1 cellular context compared by ENCODE assay signal in genomic region chr19:38243279-38243673, GRCh38.
TF ChIP-seq lines count a peak whose summit lies in the region.

No MANE protein-coding gene starts in this region.

TF ChIP-seq in H1, 55 proteins besides CTCF, POLR2A, EP300 and RAD21:
- no peak for TF ChIP-seq CHD2 (IDR thresholded peaks at IDR 0.05; ENCODE audit: low read length)
- no peak for TF ChIP-seq HDAC6 (IDR thresholded peaks at IDR 0.05; ENCODE audit: low read depth, low read length)
